ENCODE assay signal across 8 cellular contexts in the genomic region with DNA sequence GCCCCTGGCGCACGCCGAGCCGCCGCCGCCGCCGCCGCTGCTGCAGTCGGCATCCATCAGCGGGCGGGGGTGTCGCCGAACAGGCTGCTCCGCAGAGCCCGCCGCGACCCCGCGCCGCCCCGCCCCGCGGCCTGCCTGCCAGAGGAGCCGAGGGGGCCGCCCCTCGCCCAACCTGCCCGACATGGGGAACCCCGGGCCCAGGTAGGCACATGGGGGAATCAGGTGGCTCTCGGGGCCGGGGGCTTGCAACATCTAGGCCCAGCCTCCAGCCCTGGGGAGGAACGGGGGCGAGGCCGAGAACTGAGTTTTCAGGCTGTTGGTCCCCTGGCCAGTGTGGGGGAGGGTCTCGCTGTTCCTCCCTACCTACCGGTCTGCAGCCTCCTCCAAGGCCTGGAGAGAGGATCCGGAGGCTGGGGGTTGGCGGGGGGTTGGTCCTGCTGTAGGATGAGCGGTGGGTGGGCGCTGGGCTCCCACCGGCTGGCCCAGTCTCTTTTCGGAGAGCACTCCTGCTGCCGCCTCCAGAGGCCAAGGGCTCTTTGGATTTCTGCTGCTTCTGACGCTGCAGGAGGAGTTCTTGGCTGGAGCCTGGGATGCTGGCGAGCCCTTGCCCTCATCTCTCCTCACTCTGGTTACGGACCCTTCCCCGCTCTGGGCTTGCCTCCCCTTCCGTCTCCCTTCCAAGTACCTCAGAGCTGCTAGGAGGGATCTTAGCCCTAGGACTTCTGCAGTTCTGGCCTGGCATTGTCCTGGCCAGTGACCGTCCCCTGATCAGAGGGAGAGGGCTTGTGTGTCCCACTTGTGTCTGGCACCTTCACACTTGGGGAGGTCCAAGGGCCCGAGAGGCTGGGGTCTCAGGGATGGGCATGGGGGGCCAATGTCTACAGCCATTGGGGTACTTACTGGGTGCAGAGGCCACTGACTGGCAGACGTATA. TPM values are rescaled to one million over a fixed set of nuclear protein-coding genes. Genes with fewer than 3 reads are reported as not detected.
A peak's percentile ranks its signal among the peaks of the same experiment; 100 is the strongest.
DNase-seq lines count a peak whose midpoint lies in the region; ATAC-seq, FAIRE-seq and TF ChIP-seq lines count a peak whose summit lies in the region.

A gene (plus strand): TSS at position 45 of the 933 bp plus-strand sequence. CDS start 19,038 bp downstream, outside the sequence.

- H3K36me3 Mint-ChIP-seq in H9 (ENCODE audit: insufficient read depth in 1 of 3, low read depth in 3 of 3) = no peaks in the 10 kb centered on the region

- H3K14ac ChIP-seq in H9 (ENCODE audit: insufficient read depth, low read length) = no peak within 1 kb of the TSS; the same call in 1 of the 2 replicates

- H3K4me1 Mint-ChIP-seq in H9 = peaks cover 20 to 33% of the 10 kb centered on the region in 2 experiments

- DNase-seq in A549 (ENCODE audit: low read depth in 1 of 2, low spot score in 1 of 2) (no peak), H9 (peak; percentile 65), astrocyte of the hippocampus (ENCODE audit: low read depth, low spot score) (peak; percentile 60), gastrocnemius medialis (no peak)

- peaks cover 10% of the 10 kb centered on the region for H3K23me2 ChIP-seq in H9 (ENCODE audit: insufficient read length, low read depth, low read length, poor library complexity, severe bottlenecking)

- no peak within 1 kb of the TSS for H3K18ac ChIP-seq in H9 (ENCODE audit: insufficient read length, low read depth, low read length)

- H3K9me3 ChIP-seq in A549 (no peaks in the 10 kb centered on the region), H9 (ENCODE audit: control insufficient read depth, low read depth, low read length) (no peaks in the 10 kb centered on the region), iPS-18c (ENCODE audit: control insufficient read depth, insufficient read depth, low read length) (peaks cover 2% of the 10 kb centered on the region), gastrocnemius medialis (no peaks in the 10 kb centered on the region)

- H3K9ac ChIP-seq in H9 (ENCODE audit: extremely low read depth, insufficient read length, low read length) = no peak within 1 kb of the TSS

- no peaks in the 10 kb centered on the region for H4K20me1 ChIP-seq in H9 (ENCODE audit: control insufficient read depth, insufficient read depth, insufficient read length)

- H3K27ac ChIP-seq in A549 = peak within 1 kb of the TSS; percentile 87 to 94
- no peak within 1 kb of the TSS for H3K27ac ChIP-seq in H9 (ENCODE audit: insufficient read length, low read depth, low read length)
- H3K27ac ChIP-seq in gastrocnemius medialis = peak within 1 kb of the TSS; percentile 50 to 69 (median 65)

- in situ Hi-C loops in gastrocnemius medialis (cut with MboI; ENCODE audit: low sequenced_read_pairs in 4 of 4) = no loop called here

- H3K4me1 ChIP-seq in A549 = peaks cover 57% of the 10 kb centered on the region
- no peaks in the 10 kb centered on the region; the same call in 1 of the 2 replicates for H3K4me1 ChIP-seq in H9 (ENCODE audit: insufficient read depth, low read length)
- peaks cover 7 to 13% of the 10 kb centered on the region in 2 donors for H3K4me1 ChIP-seq in gastrocnemius medialis

- H3K79me2 ChIP-seq in H9 (ENCODE audit: insufficient read depth, low read length) = no peaks in the 10 kb centered on the region

- H2AK5ac ChIP-seq in H9 (ENCODE audit: insufficient read length, low read length) = no peak within 1 kb of the TSS

- no peak within 1 kb of the TSS for H2BK12ac ChIP-seq in H9 (ENCODE audit: insufficient read length, low read depth, low read length)

- CTCF ChIA-PET in A549 (lab: Yijun Ruan, JAX) = interaction anchor here (0.5 to 16.8 kb wide), 14 partner anchors 13 to 285 kb away, joined by 3 to 395 read pairs (median 8); no protein-coding TSS in a partner anchor

- ATAC-seq in A549 = peak; percentile 7 to 12; a peak in 5 of 6 replicates
- peak in 1 of 2 donors; percentile 12 for ATAC-seq in gastrocnemius medialis
- no peak for ATAC-seq in HG03139 (IDR thresholded peaks at IDR 0.05; ENCODE audit: unreplicated experiment)
- no peak for ATAC-seq in HG03342 (IDR thresholded peaks at IDR 0.05; ENCODE audit: unreplicated experiment)
- no peak for ATAC-seq in GM21737 (IDR thresholded peaks at IDR 0.05; ENCODE audit: unreplicated experiment)

- TF ChIP-seq POLR2A in A549 (IDR thresholded peaks at IDR 0.05; ENCODE audit: low read length) (no peak), gastrocnemius medialis (IDR thresholded peaks at IDR 0.05) (no peak)

- no peak within 1 kb of the TSS for H3K23ac ChIP-seq in H9 (ENCODE audit: insufficient read length, low read depth, low read length)

- H3K79me1 ChIP-seq in H9 (ENCODE audit: insufficient read depth, low read depth, low read length, poor library complexity, severe bottlenecking) = no peaks in the 10 kb centered on the region

- no peaks in the 10 kb centered on the region; the same call in 1 of the 2 replicates for H3K27me3 ChIP-seq in H9 (ENCODE audit: insufficient read depth, low read length)
- no peaks in the 10 kb centered on the region for H3K27me3 ChIP-seq in gastrocnemius medialis

- intact Hi-C loops in gastrocnemius medialis (cut with DNase I; ENCODE audit: low total_unique reads) = no loop called here

- no peak within 1 kb of the TSS for H2BK5ac ChIP-seq in H9 (ENCODE audit: insufficient read length, low read length)

- H2BK20ac ChIP-seq in H9 (ENCODE audit: low read depth, low read length, poor library complexity, severe bottlenecking) = no peak within 1 kb of the TSS

- no peak within 1 kb of the TSS for H2BK15ac ChIP-seq in H9 (ENCODE audit: low read depth, low read length)

- H3K27ac Mint-ChIP-seq in H9 = no peak within 1 kb of the TSS; a peak in 1 of 7 replicates

- H3K4me3 Mint-ChIP-seq in H9 = peak within 1 kb of the TSS; percentile 65 to 86

- H3K36me3 ChIP-seq in gastrocnemius medialis = no peaks in the 10 kb centered on the region

- H4K5ac ChIP-seq in H9 (ENCODE audit: insufficient read length, low read depth, low read length) = no peak within 1 kb of the TSS

- H3K27me3 Mint-ChIP-seq in H9 (ENCODE audit: low read depth) = peaks cover 32% of the 10 kb centered on the region

- no peak within 1 kb of the TSS for H4K91ac ChIP-seq in H9 (ENCODE audit: insufficient read length, low read depth, low read length)

- FAIRE-seq in A549 (lab: Jason Lieb, UNC) = no peak

- peak within 1 kb of the TSS; percentile 80 for H3K4me3 ChIP-seq in A549
- H3K4me3 ChIP-seq in iPS-18c (ENCODE audit: insufficient read depth, low read depth, low read length) = peak within 1 kb of the TSS; percentile 87
- peak within 1 kb of the TSS; percentile 58 to 76 (median 62) for H3K4me3 ChIP-seq in gastrocnemius medialis

- H3K4me2 ChIP-seq in A549 (peak within 1 kb of the TSS; percentile 93), H9 (ENCODE audit: insufficient read depth, insufficient read length, low read length) (peak within 1 kb of the TSS; percentile 42)

- H3K4ac ChIP-seq in H9 (ENCODE audit: low read depth, low read length) = no peak within 1 kb of the TSS

- H2BK120ac ChIP-seq in H9 (ENCODE audit: low read depth, low read length, poor library complexity, severe bottlenecking) = no peak within 1 kb of the TSS

- POLR2A ChIA-PET in A549 (lab: Yijun Ruan, JAX) = no interaction called here

- no peak within 1 kb of the TSS for H3T11ph ChIP-seq in H9 (ENCODE audit: low read length)

- no peak within 1 kb of the TSS for H2AFZ ChIP-seq in H9 (ENCODE audit: low read length)

- TF ChIP-seq CTCF in A549 (IDR thresholded peaks at IDR 0.05) = no peak
- TF ChIP-seq CTCF in H9 (conservative IDR thresholded peaks at IDR 0.05) = no peak
- TF ChIP-seq CTCF in gastrocnemius medialis (IDR thresholded peaks at IDR 0.05 in 4 of 5, conservative IDR thresholded peaks at IDR 0.05 in 1 of 5) = no peak

- H4K8ac ChIP-seq in H9 (replicated peaks; ENCODE audit: insufficient read length, low read depth, low read length) = no peak within 1 kb of the TSS

- 28% methylated on average over 31 of the region's 51 CpGs for WGBS in A549 (ENCODE audit: missing lambda C conversion rate)
- no CpG with 5 or more reads among the region's 51 CpGs for WGBS in H9 (ENCODE audit: extremely low coverage, insufficient read length, low lambda C conversion rate)

- TF ChIP-seq RAD21 in A549 (conservative IDR thresholded peaks at IDR 0.05 in 1 of 2, IDR thresholded peaks at IDR 0.05 in 1 of 2) = no peak

- no peak for TF ChIP-seq EP300 in A549 (IDR thresholded peaks at IDR 0.05)

- H3K56ac ChIP-seq in H9 (ENCODE audit: insufficient read length, low read depth, low read length) = no peak within 1 kb of the TSS

- no peaks in the 10 kb centered on the region for H3K9me3 Mint-ChIP-seq in H9

TF ChIP-seq in A549, 52 proteins besides CTCF, POLR2A, EP300 and RAD21 (continues in another document):
- TF ChIP-seq TFCP2L1 (CRISPR knock-in tag; IDR thresholded peaks at IDR 0.05) (no peak), MYC (IDR thresholded peaks at IDR 0.05; ENCODE audit: borderline replicate concordance, low read length) (no peak), FOSB (CRISPR knock-in tag; IDR thresholded peaks at IDR 0.05) (no peak), TP53 (CRISPR knock-in tag; IDR thresholded peaks at IDR 0.05) (no peak)

RNA-seq across cellular contexts. Expression of the gene that starts here (rescaled TPM):
- polyA plus RNA-seq in A549 (2011; rRNA removed) = 45.9 and 50.0 TPM in 2 replicates
- polyA plus RNA-seq in A549 (2012; cell fraction: cytosol; rRNA removed) = 45.6 and 53.1 TPM in 2 replicates
- 55.6 and 60.8 TPM in 2 replicates for polyA plus RNA-seq in A549 (2012; cell fraction: nucleus; rRNA removed)
- 81.6 to 94.4 TPM (median 84.2 TPM) in 3 replicates for polyA plus RNA-seq in A549 (2017; fragmentation: RNase III; extraction: RNeasy Plus Mini Kit Qiagen cat#74134 plus additional on column Dnase treatment)
- 42.9 and 66.1 TPM in 2 replicates for polyA minus RNA-seq in A549 (2011; rRNA and poly(A)+ RNA removed)
- total RNA-seq in H9 (2021) = 29.9 and 31.1 TPM in 2 replicates
- total RNA-seq in gastrocnemius medialis = 10 to 100 TPM in 2 of 4 donors, 1 to 10 TPM in 2; 2.3 to 11.4 (median 7.4) TPM

Comparison
In these comparisons a context has a peak if more than half of its experiments do, and no peak if none do; other contexts are left out.
1. ATAC-seq: peak in A549 (2 of 2); none in HG03139 (single experiment), HG03342 (single experiment) and GM21737 (single experiment).
2. DNase-seq: peak in H9 (single experiment) and astrocyte of the hippocampus (single experiment); none in A549 (0 of 2) and gastrocnemius medialis (0 of 2).
3. Peak in every context shown above with its lines, with median percentiles within 50 percentile points of each other: H3K4me3 ChIP-seq.